In genomic region chrX:101478366-101478765, GRCh38 we compare ENCODE assay signal across 18 cellular contexts. TPM values are rescaled to one million over a fixed set of nuclear protein-coding genes. Genes with fewer than 3 reads are reported as not detected.
DNase-seq lines count a peak whose midpoint lies in the region; ATAC-seq and TF ChIP-seq lines count a peak whose summit lies in the region.
"Had no signal": no experiment of that assay in that cellular context is flagged by ENCODE, and none has a peak within 500 bp of the region (broad histone marks: within the 10 kb centered on the region; RNA-seq: fewer than 3 reads in every experiment).

No MANE protein-coding gene starts in this region.

- no peaks in the 10 kb centered on the region for H3K36me3 ChIP-seq in mesendoderm (ENCODE audit: control insufficient read depth, insufficient read depth, low read length)

- H3K9me3 ChIP-seq in CD4-positive, alpha-beta T cell (ENCODE audit: control insufficient read depth, low read length): no peaks in the 10 kb centered on the region
- H3K9me3 ChIP-seq: SK-N-SH had no signal

- H3K27ac ChIP-seq in mesendoderm (ENCODE audit: low read depth, low read length): no peak overlapping the region
- no peak overlapping the region for H3K27ac ChIP-seq in CD4-positive, alpha-beta T cell (ENCODE audit: low read depth, low read length)
- H3K27ac ChIP-seq: PC-9 had no signal

- no peak overlapping the region for H2BK5ac ChIP-seq in mesendoderm (ENCODE audit: low read length)

- H3K79me1 ChIP-seq in mesendoderm (ENCODE audit: low read length): no peaks in the 10 kb centered on the region

- no peaks in the 10 kb centered on the region for H3K4me1 ChIP-seq in mesendoderm (ENCODE audit: control insufficient read depth, low read depth, low read length)

- intact Hi-C loops in CD4-positive, alpha-beta T cell (cut with DNase I, micrococcal nuclease): no loop called here

- H3K23ac ChIP-seq in mesendoderm (ENCODE audit: low read length): no peak overlapping the region

- no peaks in the 10 kb centered on the region for H3K4me1 Mint-ChIP-seq in CD4-positive, alpha-beta T cell (ENCODE audit: low read depth)

- no peak overlapping the region for H2BK120ac ChIP-seq in mesendoderm (ENCODE audit: low read depth, low read length)

- CTCF ChIA-PET in CD4-positive, alpha-beta T cell (lab: Charles Lee): no interaction called here

- H3K4me3 ChIP-seq in choroid plexus epithelial cell (ENCODE audit: low read depth, low read length) (no peak overlapping the region), mesendoderm (ENCODE audit: low read length) (no peak overlapping the region)
- H3K4me3 ChIP-seq: PC-9 had no signal

- ATAC-seq in CD4-positive, alpha-beta T cell (ENCODE audit: poor library complexity): no peak
- ATAC-seq in HG03432 (IDR thresholded peaks at IDR 0.05; ENCODE audit: unreplicated experiment): no peak

- H3K79me2 ChIP-seq in mesendoderm (ENCODE audit: control insufficient read depth, insufficient read depth, low read length): no peaks in the 10 kb centered on the region

- H3K36me3 Mint-ChIP-seq in CD4-positive, alpha-beta T cell (ENCODE audit: low read depth): no peaks in the 10 kb centered on the region

- H2AK5ac ChIP-seq in mesendoderm (ENCODE audit: low read length): no peak overlapping the region

- no peaks in the 10 kb centered on the region for H3K27me3 Mint-ChIP-seq in CD4-positive, alpha-beta T cell

- H3K4me3 Mint-ChIP-seq in CD4-positive, alpha-beta T cell: no peak overlapping the region
- H3K4me3 Mint-ChIP-seq: H9 had no signal

- no peak overlapping the region for H3K56ac ChIP-seq in mesendoderm (ENCODE audit: low read length)

- H3K9me3 Mint-ChIP-seq in CD4-positive, alpha-beta T cell: no peaks in the 10 kb centered on the region

- H3K9ac ChIP-seq in mesendoderm (ENCODE audit: low read length): no peak overlapping the region
- H3K9ac ChIP-seq: SK-N-SH had no signal

- no CpG with 5 or more reads among the region's 2 CpGs for WGBS in mesendoderm (ENCODE audit: extremely low coverage, insufficient coverage, low lambda C conversion rate)

- no peak overlapping the region for H3K4ac ChIP-seq in mesendoderm (ENCODE audit: low read depth, low read length)

- DNase-seq in HS-27A (ENCODE audit: low read depth) (peak; percentile 9), choroid plexus epithelial cell (ENCODE audit: low read depth) (peak; percentile 45), mesendoderm (peak; percentile 2), NCI-H2196 treated with DMSO at 0.1 percent for 48 hours (lab: John Stamatoyannopoulos, UW; ENCODE audit: unreplicated experiment) (no peak), NCI-H345 (lab: John Stamatoyannopoulos, UW) (no peak)
- DNase-seq in CD4-positive, alpha-beta T cell: no peak
- DNase-seq: ACHN, DMS 273 treated with DMSO at 0.1 percent for 48 hours, H9, IMR-90, Kasumi-1, NCI-H146, NCI-H2107, NCI-H446 treated with DMSO at 0.1 percent for 48 hours, NCI-H748 treated with DMSO at 0.1 percent for 48 hours, PC-9, SK-N-SH had no signal

- no peaks in the 10 kb centered on the region for H3K27me3 ChIP-seq in mesendoderm (ENCODE audit: insufficient read depth, low read length, poor library complexity)
- H3K27me3 ChIP-seq in CD4-positive, alpha-beta T cell (ENCODE audit: control insufficient read depth, insufficient read depth, low read length): no peaks in the 10 kb centered on the region

- TF ChIP-seq CTCF in choroid plexus epithelial cell (conservative IDR thresholded peaks at IDR 0.05; ENCODE audit: low read depth, low read length): no peak
- TF ChIP-seq CTCF in CD4-positive, alpha-beta T cell (IDR thresholded peaks at IDR 0.05): no peak

- no peak overlapping the region for H3K27ac Mint-ChIP-seq in CD4-positive, alpha-beta T cell
- H3K27ac Mint-ChIP-seq: H9 had no signal

- H2BK15ac ChIP-seq in mesendoderm (replicated peaks; ENCODE audit: low read depth): no peak overlapping the region

- H4K8ac ChIP-seq in mesendoderm (ENCODE audit: low read depth, low read length): no peak overlapping the region

- H3K18ac ChIP-seq in mesendoderm (ENCODE audit: low read length): no peak overlapping the region

- no peak overlapping the region for H3K4me2 ChIP-seq in mesendoderm (ENCODE audit: low read length)
- H3K4me2 ChIP-seq: PC-9, SK-N-SH had no signal

- no peak overlapping the region for H4K5ac ChIP-seq in mesendoderm (ENCODE audit: low read length)

- POLR2A ChIA-PET in CD4-positive, alpha-beta T cell (lab: Charles Lee): no interaction called here

RNA-seq across cellular contexts. Expression of gene ARMCX4, which starts 6.9 kb away (rescaled TPM):
- 4.0 TPM for polyA plus RNA-seq in mesendoderm (2013, experiment 1 of 2)
- 3.6 TPM for polyA plus RNA-seq in mesendoderm (2013, experiment 2 of 2)
- 10 to 100 TPM; 17.9 to 20.5 TPM for total RNA-seq in CD4-positive, alpha-beta T cell

Comparison
In these comparisons a context has a peak if more than half of its experiments do, and no peak if none do; other contexts are left out.
1. DNase-seq: peak in HS-27A (single experiment), choroid plexus epithelial cell (single experiment) and mesendoderm (single experiment); none in NCI-H2196 treated with DMSO at 0.1 percent for 48 hours (single experiment), NCI-H345 (single experiment) and CD4-positive, alpha-beta T cell (0 of 10).